ENCODE assay signal across 24 cellular contexts in the genomic region with DNA sequence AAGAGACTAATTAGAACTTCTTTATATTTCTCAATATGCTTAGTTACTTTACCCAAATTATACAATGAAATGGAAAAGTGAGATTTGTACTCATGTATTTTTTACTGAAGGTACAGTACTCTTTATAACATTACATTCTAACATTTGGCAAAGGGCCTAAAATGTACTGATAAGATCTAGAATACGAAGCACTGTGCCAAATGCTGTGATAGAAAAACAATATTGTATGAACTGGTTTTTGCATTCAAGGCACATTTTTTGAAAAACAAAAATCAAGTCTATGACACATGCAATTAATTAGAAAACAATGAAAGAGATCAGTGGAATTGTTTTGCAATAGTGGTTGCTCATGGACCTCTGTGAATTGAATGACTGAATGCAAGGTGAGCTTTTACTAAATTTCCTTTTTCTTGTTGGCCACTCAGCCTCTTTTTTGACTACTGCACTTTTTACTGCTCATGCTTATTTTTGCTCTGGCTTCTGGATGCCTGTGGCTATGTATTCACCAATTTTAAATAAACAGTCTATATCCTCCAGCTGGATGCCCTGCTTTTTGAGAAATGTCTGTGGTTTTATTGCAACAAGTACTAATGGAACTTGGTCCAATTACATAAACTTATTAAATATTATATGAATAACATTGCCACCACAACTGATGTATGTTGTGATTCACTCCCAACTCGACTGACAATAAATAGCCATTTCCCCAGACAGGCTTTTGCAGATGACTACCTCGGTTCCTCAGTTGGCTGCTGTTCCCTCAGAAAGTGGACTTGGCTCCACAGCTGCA. TPM values are rescaled to one million over a fixed set of nuclear protein-coding genes. Genes with fewer than 3 reads are reported as not detected.
DNase-seq lines count a peak whose midpoint lies in the region; ATAC-seq and TF ChIP-seq lines count a peak whose summit lies in the region.
"Had no signal": no experiment of that assay in that cellular context is flagged by ENCODE, and none has a peak within 500 bp of the region (broad histone marks: within the 10 kb centered on the region; RNA-seq: fewer than 3 reads in every experiment).

No MANE protein-coding gene starts in this region.

- H2AFZ ChIP-seq in ACC112 (ENCODE audit: low read length, unreplicated experiment) = no peak overlapping the region
- no peak overlapping the region for H2AFZ ChIP-seq in GM23248
- H2AFZ ChIP-seq: neural progenitor cell had no signal

- H3K9ac ChIP-seq in GM23248 (no peak overlapping the region), SK-N-MC (ENCODE audit: insufficient read length) (no peak overlapping the region)
- H3K9ac ChIP-seq: neural progenitor cell had no signal

- H3K27ac ChIP-seq in ACC112 (ENCODE audit: low read depth, low read length) = peak overlapping the region; percentile 42; the same call in 1 of the 2 replicates
- no peak overlapping the region for H3K27ac ChIP-seq in GM23248
- H3K27ac ChIP-seq in SK-N-MC = peak overlapping the region; percentile 73
- H3K27ac ChIP-seq: heart left ventricle, left ventricle myocardium inferior, neural progenitor cell, skin epidermis, tibial artery had no signal

- in situ Hi-C loops in GM23248 (cut with MboI) = no loop called here

- ATAC-seq in HG03280 (IDR thresholded peaks at IDR 0.05; ENCODE audit: unreplicated experiment) (no peak), HG03095 (IDR thresholded peaks at IDR 0.05; ENCODE audit: unreplicated experiment) (no peak)
- ATAC-seq: activated T-cell treated with anti-CD3 and anti-CD28 coated beads, Interleukin-2, amount 50 U/mL, for 72 hours; heart left ventricle; mucosa of descending colon had no signal

- H3K4me3 ChIP-seq in ACC112 (ENCODE audit: low read depth, low read length) (no peak overlapping the region; the same call in 1 of the 2 replicates), GM23248 (no peak overlapping the region), SK-N-MC (peak overlapping the region; percentile 43), epithelial cell of esophagus (ENCODE audit: low read length) (no peak overlapping the region)
- H3K4me3 ChIP-seq: heart left ventricle, left ventricle myocardium inferior, mucosa of descending colon, neural progenitor cell, skin epidermis, tibial artery had no signal

- WGBS in GM23248 (ENCODE audit: low coverage in 1 of 2, low lambda C conversion rate in 2 of 2, missing lambda C conversion rate in 2 of 2), 2 experiments = 3 to 6% methylated on average over 3 of the region's 3 CpGs

- H3K4me2 ChIP-seq in GM23248 (ENCODE audit: unreplicated experiment) = no peak overlapping the region
- H3K4me2 ChIP-seq: neural progenitor cell had no signal

- DNase-seq in GM23248 (peak; percentile 7), SK-N-MC (ENCODE audit: low read depth, low spot score) (peak; percentile 77), epithelial cell of esophagus (ENCODE audit: low read depth) (peak; percentile 36), NCI-H1048 (lab: John Stamatoyannopoulos, UW) (no peak), KG1 (lab: John Stamatoyannopoulos, UW) (no peak)
- DNase-seq: activated CD4-positive, CD25-positive, alpha-beta regulatory T cell treated with anti-CD3 and anti-CD28 coated beads, Interleukin-2, amount 50 U/mL, for 72 hours; activated naive CD4-positive, alpha-beta T cell treated with anti-CD3 and anti-CD28 coated beads, Interleukin-2, amount 50 U/mL, for 16 hours; activated T-cell treated with anti-CD3 and anti-CD28 coated beads, Interleukin-2, amount 50 U/mL, for 72 hours; aorta; CD8-positive, alpha-beta memory T cell; H9; heart left ventricle; left ventricle myocardium inferior; mucosa of descending colon; NCI-H1436; stimulated activated CD4-positive, alpha-beta T cell treated with anti-CD3 and anti-CD28 coated beads, Interleukin-2, amount 100 ng/mL, for 24 hours; stimulated activated naive CD4-positive, alpha-beta T cell; SW 1271; tibial artery had no signal

- H3K36me3 ChIP-seq in ACC112 (ENCODE audit: insufficient read depth, low read length) (no peaks in the 10 kb centered on the region), GM23248 (ENCODE audit: low read depth) (no peaks in the 10 kb centered on the region), SK-N-MC (ENCODE audit: insufficient read depth, low read length) (no peaks in the 10 kb centered on the region)
- H3K36me3 ChIP-seq: heart left ventricle, left ventricle myocardium inferior, neural progenitor cell, tibial artery had no signal

- H3F3A ChIP-seq in GM23248 (ENCODE audit: insufficient read depth) = no peaks in the 10 kb centered on the region

- TF ChIP-seq CTCF in epithelial cell of esophagus (IDR thresholded peaks at IDR 0.05; ENCODE audit: insufficient read depth, low read depth, low read length, missing control alignments) = no peak

- no peaks in the 10 kb centered on the region for H4K20me1 ChIP-seq in GM23248 (ENCODE audit: insufficient read depth)

- H3K27me3 ChIP-seq in ACC112 (ENCODE audit: insufficient read depth, low read length) (0 out of 2 replicates have a peak, but pooled peaks cover 6% of the 10 kb centered on the region), GM23248 (replicated peaks; ENCODE audit: insufficient read depth) (0 out of 2 replicates have a peak, but pooled peaks cover 3% of the 10 kb centered on the region)
- H3K27me3 ChIP-seq: heart left ventricle, neural progenitor cell, tibial artery had no signal

- H3K79me2 ChIP-seq in ACC112 (ENCODE audit: control insufficient read depth, insufficient read depth, low read length, unreplicated experiment) = no peaks in the 10 kb centered on the region
- H3K79me2 ChIP-seq in GM23248 (ENCODE audit: insufficient read depth) = no peaks in the 10 kb centered on the region

- no peaks in the 10 kb centered on the region for H3K9me2 ChIP-seq in GM23248 (ENCODE audit: insufficient read depth)

- peaks cover 6% of the 10 kb centered on the region for H3K4me1 ChIP-seq in ACC112 (ENCODE audit: control insufficient read depth, insufficient read depth, low read length, unreplicated experiment)
- no peaks in the 10 kb centered on the region for H3K4me1 ChIP-seq in GM23248 (ENCODE audit: insufficient read depth)
- H3K4me1 ChIP-seq: left ventricle myocardium inferior, neural progenitor cell, tibial artery had no signal

- no peaks in the 10 kb centered on the region for H3K9me3 ChIP-seq in GM23248 (ENCODE audit: low read depth)
- no peaks in the 10 kb centered on the region for H3K9me3 ChIP-seq in SK-N-MC (ENCODE audit: low read depth, low read length)
- H3K9me3 ChIP-seq: mucosa of descending colon, tibial artery had no signal

RNA-seq across cellular contexts. Expression of gene OBI1, which starts 41.4 kb away (rescaled TPM):
- 9.5 and 10.6 TPM in 2 replicates for total RNA-seq in GM23248 (2014; rRNA removed; shearing (Covaris generic))
- polyA plus RNA-seq in GM23248 (2016; fragmentation: Nextera tagmentation; extraction: Ambion mirVana) = 7.9 and 10.4 TPM in 2 replicates

Comparison
In these comparisons a context has a peak if more than half of its experiments do, and no peak if none do; other contexts are left out.
1. DNase-seq: peak in GM23248 (single experiment), SK-N-MC (single experiment) and epithelial cell of esophagus (single experiment); none in NCI-H1048 (single experiment) and KG1 (single experiment).